Comparison of ENCODE assay signal across 11 cellular contexts in genomic region chr4:14719053-14719452, GRCh38.
DNase-seq lines count a peak whose midpoint lies in the region; ATAC-seq and TF ChIP-seq lines count a peak whose summit lies in the region.
"Had no signal": no experiment of that assay in that cellular context is flagged by ENCODE, and none has a peak within 500 bp of the region (broad histone marks: within the 10 kb centered on the region; RNA-seq: fewer than 3 reads in every experiment).

No MANE protein-coding gene starts in this region.

- TF ChIP-seq CTCF in fibroblast of the aortic adventitia (IDR thresholded peaks at IDR 0.05; ENCODE audit: insufficient read depth, low read length) (no peak), stomach (IDR thresholded peaks at IDR 0.05) (no peak)

- H3K4me3 ChIP-seq in fibroblast of the aortic adventitia (ENCODE audit: low read depth, low read length) (no peak overlapping the region), stomach (no peak overlapping the region)
- H3K4me3 ChIP-seq: adrenal gland, transverse colon had no signal

- peak; percentile 8 for DNase-seq in NCI-H510A treated with DMSO at 0.1 percent for 48 hours (lab: John Stamatoyannopoulos, UW)
- DNase-seq in NCI-H510A (lab: John Stamatoyannopoulos, UW): no peak
- DNase-seq in UCSD-AML1 (lab: John Stamatoyannopoulos, UW; ENCODE audit: unreplicated experiment): peak; percentile 15
- DNase-seq in fibroblast of the aortic adventitia (ENCODE audit: low read depth): peak; percentile 68
- peak; percentile 62 for DNase-seq in stomach
- no peak for DNase-seq in stimulated activated naive CD4-positive, alpha-beta T cell (lab: John Stamatoyannopoulos, UW)
- no peak for DNase-seq in HuH-7.5 (ENCODE audit: low spot score)
- DNase-seq: activated CD8-positive, alpha-beta memory T cell treated with anti-CD3 and anti-CD28 coated beads, Interleukin-2, amount 50 U/mL, for 48 hours; adrenal gland; transverse colon had no signal

- H3K27ac ChIP-seq in stomach: peak overlapping the region in 3 of 5 donors; percentile 19 to 32 (median 22)
- H3K27ac ChIP-seq: adrenal gland, transverse colon had no signal

- H3K4me1 ChIP-seq in stomach: peaks cover 0 to 7% (median 2%) of the 10 kb centered on the region in 4 donors
- H3K4me1 ChIP-seq: adrenal gland, transverse colon had no signal

- intact Hi-C loops in stomach (cut with DNase I; ENCODE audit: low total_unique reads): no loop called here

- TF ChIP-seq POLR2A in stomach (IDR thresholded peaks at IDR 0.05): no peak

- 21 to 36% (median 29%) methylated on average over 3 of the region's 3 CpGs for WGBS in stomach, 5 donors

- no peak for ATAC-seq in activated CD4-positive, CD25-positive, alpha-beta regulatory T cell treated with anti-CD3 and anti-CD28 coated beads, Interleukin-2, amount 50 U/mL, for 24 hours

- H3K36me3 ChIP-seq in stomach: no peaks in the 10 kb centered on the region
- H3K36me3 ChIP-seq: adrenal gland, transverse colon had no signal

- no peaks in the 10 kb centered on the region for H3K27me3 ChIP-seq in stomach
- H3K27me3 ChIP-seq: adrenal gland, transverse colon had no signal

- TF ChIP-seq EP300 in stomach (IDR thresholded peaks at IDR 0.05): no peak

- no peaks in the 10 kb centered on the region for H3K9me3 ChIP-seq in stomach
- H3K9me3 ChIP-seq: adrenal gland, transverse colon had no signal

Comparison
In these comparisons a context has a peak if more than half of its experiments do, and no peak if none do; other contexts are left out.
1. DNase-seq: peak in NCI-H510A treated with DMSO at 0.1 percent for 48 hours (single experiment), UCSD-AML1 (single experiment), fibroblast of the aortic adventitia (single experiment) and stomach (single experiment); none in NCI-H510A (single experiment), stimulated activated naive CD4-positive, alpha-beta T cell (0 of 6) and HuH-7.5 (single experiment).